36 cellular contexts compared by ENCODE assay signal in genomic region chr5:88507261-88507660, GRCh38.
"Had no signal": no experiment of that assay in that cellular context is flagged by ENCODE, and none has a peak within 500 bp of the region (broad histone marks: within the 10 kb centered on the region; RNA-seq: fewer than 3 reads in every experiment).

No MANE protein-coding gene starts in this region.

- H3K4me3 ChIP-seq: adrenal gland, body of pancreas, breast epithelium had no signal

- H3K4me1 Mint-ChIP-seq: activated T-helper 17 cell treated with anti-CD3 and anti-CD28 coated beads, Interleukin-2, amount 50 U/mL, for 72 hours had no signal

- DNase-seq: activated CD4-positive, alpha-beta memory T cell treated with anti-CD3 and anti-CD28 coated beads, Interleukin-2, amount 10 ng/mL, durations not matched to agents 7 days and 5 days; activated CD4-positive, alpha-beta T cell treated with anti-CD3 and anti-CD28 coated beads for 1 hour; activated CD4-positive, alpha-beta T cell treated with anti-CD3 and anti-CD28 coated beads for 36 hours; activated CD4-positive, alpha-beta T cell treated with anti-CD3 and anti-CD28 coated beads for 48 hours; activated CD4-positive, alpha-beta T cell treated with anti-CD3 and anti-CD28 coated beads, Interleukin-2, amount 10 ng/mL, durations not matched to agents 7 days and 5 days; activated CD4-positive, alpha-beta T cell treated with anti-CD3 and anti-CD28 coated beads, Interleukin-2, amount 50 U/mL, for 48 hours; activated CD4-positive, CD25-positive, alpha-beta regulatory T cell; activated CD8-positive, alpha-beta memory T cell treated with anti-CD3 and anti-CD28 coated beads, Interleukin-2, amount 50 U/mL, for 4 hours; activated effector memory CD4-positive, alpha-beta T cell treated with anti-CD3 and anti-CD28 coated beads, Interleukin-2, amount 50 U/mL, for 16 hours; activated gamma-delta T cell treated with Interleukin-2 at 50 U/mL for 16 hours; activated naive CD4-positive, alpha-beta T cell; activated naive CD4-positive, alpha-beta T cell treated with anti-CD3 and anti-CD28 coated beads for 36 hours; activated naive CD4-positive, alpha-beta T cell treated with anti-CD3 and anti-CD28 coated beads, Interleukin-2, amount 50 U/mL, for 16 hours; activated naive CD8-positive, alpha-beta T cell treated with anti-CD3 and anti-CD28 coated beads for 36 hours; activated T-cell treated with anti-CD3 and anti-CD28 coated beads for 4 hours; activated T-cell treated with anti-CD3 and anti-CD28 coated beads, Interleukin-2, amount 50 U/mL, for 1 hour; activated T-cell treated with anti-CD3 and anti-CD28 coated beads, Interleukin-2, amount 50 U/mL, for 4 hours; activated T-cell treated with anti-CD3 and anti-CD28 coated beads, Interleukin-2, amount 50 U/mL, for 72 hours; adrenal gland; amniotic stem cell; aorta; body of pancreas; brain microvascular endothelial cell; central memory CD4-positive, alpha-beta T cell; T-helper 1 cell; T-helper 2 cell; T-helper 9 cell; WERI-Rb-1 had no signal

- H3K36me3 ChIP-seq: adrenal gland, brain microvascular endothelial cell, breast epithelium, WERI-Rb-1 had no signal

- ATAC-seq: activated CD4-positive, alpha-beta T cell treated with anti-CD3 and anti-CD28 coated beads for 36 hours; activated CD4-positive, CD25-positive, alpha-beta regulatory T cell treated with anti-CD3 and anti-CD28 coated beads, Interleukin-2, amount 50 U/mL, for 24 hours; activated naive CD4-positive, alpha-beta T cell treated with anti-CD3 and anti-CD28 coated beads, Interleukin-2, amount 50 U/mL, for 72 hours; activated T-cell treated with anti-CD3 and anti-CD28 coated beads, Interleukin-2, amount 50 U/mL, for 4 hours; activated T-cell treated with anti-CD3 and anti-CD28 coated beads, Interleukin-2, amount 50 U/mL, for 72 hours; activated T-helper 17 cell treated with anti-CD3 and anti-CD28 coated beads, Interleukin-2, amount 50 U/mL, for 72 hours; body of pancreas; WTC11 had no signal

- H3K27me3 ChIP-seq: adrenal gland, body of pancreas, brain microvascular endothelial cell, breast epithelium had no signal

- H3K9me3 Mint-ChIP-seq: activated CD4-positive, alpha-beta memory T cell treated with anti-CD3 and anti-CD28 coated beads, Interleukin-2, amount 10 ng/mL, durations not matched to agents 7 days and 5 days; activated CD4-positive, alpha-beta T cell treated with anti-CD3 and anti-CD28 coated beads, Interleukin-2, amount 10 ng/mL, durations not matched to agents 7 days and 5 days; activated naive CD4-positive, alpha-beta T cell treated with anti-CD3 and anti-CD28 coated beads for 36 hours; activated naive CD4-positive, alpha-beta T cell treated with anti-CD3 and anti-CD28 coated beads, Interleukin-2, amount 50 U/mL, for 72 hours; activated naive CD8-positive, alpha-beta T cell treated with anti-CD3 and anti-CD28 coated beads for 36 hours; activated T-cell treated with anti-CD3 and anti-CD28 coated beads, Interleukin-2, amount 50 U/mL, for 4 hours; activated T-cell treated with anti-CD3 and anti-CD28 coated beads, Interleukin-2, amount 50 U/mL, for 72 hours; activated T-helper 1 cell treated with anti-CD3 and anti-CD28 coated beads, Interleukin-12 subunit alpha, Interleukin-12 subunit beta, Interleukin-2, Interleukin-4 antibody, amounts not matched to agents 30 ng/mL and 10 ng/mL and 1 ng/mL, durations not matched to agents 14 hours and 24 hours and 36 hours; activated T-helper 17 cell treated with anti-CD3 and anti-CD28 coated beads, Interleukin-2, amount 50 U/mL, for 72 hours; T-helper 1 cell treated with Interleukin-12 subunit alpha and Interleukin-12 subunit beta and Interleukin-4 antibody, amounts not matched to agents 30 μg/mL and 1 μg/mL, for 36 hours; T-helper 2 cell treated with Interferon-gamma antibody and Interleukin-4, amounts not matched to agents 5 μg/mL and 100 μg/mL, for 36 hours; WTC11 had no signal

- H3K4me1 ChIP-seq: adrenal gland, body of pancreas, breast epithelium had no signal

- H3K4me3 Mint-ChIP-seq: activated CD4-positive, alpha-beta memory T cell treated with anti-CD3 and anti-CD28 coated beads, Interleukin-2, amount 10 ng/mL, durations not matched to agents 7 days and 5 days; activated CD4-positive, alpha-beta T cell treated with anti-CD3 and anti-CD28 coated beads for 36 hours; activated CD4-positive, alpha-beta T cell treated with anti-CD3 and anti-CD28 coated beads, Interleukin-2, amount 10 ng/mL, durations not matched to agents 7 days and 5 days; activated naive CD4-positive, alpha-beta T cell treated with anti-CD3 and anti-CD28 coated beads for 36 hours; activated naive CD8-positive, alpha-beta T cell treated with anti-CD3 and anti-CD28 coated beads for 36 hours; activated T-cell treated with anti-CD3 and anti-CD28 coated beads, Interleukin-2, amount 50 U/mL, for 4 hours; activated T-cell treated with anti-CD3 and anti-CD28 coated beads, Interleukin-2, amount 50 U/mL, for 72 hours; activated T-helper 1 cell treated with anti-CD3 and anti-CD28 coated beads, Interleukin-12 subunit alpha, Interleukin-12 subunit beta, Interleukin-2, Interleukin-4 antibody, amounts not matched to agents 30 ng/mL and 10 ng/mL and 1 ng/mL, durations not matched to agents 14 hours and 24 hours and 36 hours; activated T-helper 17 cell treated with anti-CD3 and anti-CD28 coated beads, Interleukin-2, amount 50 U/mL, for 72 hours; T-helper 1 cell treated with Interleukin-12 subunit alpha and Interleukin-12 subunit beta and Interleukin-4 antibody, amounts not matched to agents 30 μg/mL and 1 μg/mL, for 36 hours; T-helper 2 cell treated with Interferon-gamma antibody and Interleukin-4, amounts not matched to agents 5 μg/mL and 100 μg/mL, for 36 hours; WTC11 had no signal

- H3K27ac Mint-ChIP-seq: activated CD4-positive, alpha-beta memory T cell treated with anti-CD3 and anti-CD28 coated beads, Interleukin-2, amount 10 ng/mL, durations not matched to agents 7 days and 5 days; activated CD4-positive, alpha-beta T cell treated with anti-CD3 and anti-CD28 coated beads for 36 hours; activated CD4-positive, alpha-beta T cell treated with anti-CD3 and anti-CD28 coated beads, Interleukin-2, amount 10 ng/mL, durations not matched to agents 7 days and 5 days; activated naive CD4-positive, alpha-beta T cell treated with anti-CD3 and anti-CD28 coated beads for 36 hours; activated naive CD4-positive, alpha-beta T cell treated with anti-CD3 and anti-CD28 coated beads, Interleukin-2, amount 50 U/mL, for 72 hours; activated naive CD8-positive, alpha-beta T cell treated with anti-CD3 and anti-CD28 coated beads for 36 hours; activated T-cell treated with anti-CD3 and anti-CD28 coated beads, Interleukin-2, amount 50 U/mL, for 72 hours; activated T-helper 1 cell treated with anti-CD3 and anti-CD28 coated beads, Interleukin-12 subunit alpha, Interleukin-12 subunit beta, Interleukin-2, Interleukin-4 antibody, amounts not matched to agents 30 ng/mL and 10 ng/mL and 1 ng/mL, durations not matched to agents 14 hours and 24 hours and 36 hours; activated T-helper 17 cell treated with anti-CD3 and anti-CD28 coated beads, Interleukin-2, amount 50 U/mL, for 72 hours; T-helper 1 cell treated with Interleukin-12 subunit alpha and Interleukin-12 subunit beta and Interleukin-4 antibody, amounts not matched to agents 30 μg/mL and 1 μg/mL, for 36 hours; T-helper 2 cell treated with Interferon-gamma antibody and Interleukin-4, amounts not matched to agents 5 μg/mL and 100 μg/mL, for 36 hours; WTC11 had no signal

- H3K27me3 Mint-ChIP-seq: activated naive CD8-positive, alpha-beta T cell treated with anti-CD3 and anti-CD28 coated beads for 36 hours; activated T-helper 17 cell treated with anti-CD3 and anti-CD28 coated beads, Interleukin-2, amount 50 U/mL, for 72 hours had no signal

- H3K27ac ChIP-seq: adrenal gland, body of pancreas, brain microvascular endothelial cell, breast epithelium, WERI-Rb-1 had no signal

- H3K36me3 Mint-ChIP-seq: activated naive CD8-positive, alpha-beta T cell treated with anti-CD3 and anti-CD28 coated beads for 36 hours; WTC11 had no signal

- H3K9me3 ChIP-seq: adrenal gland, body of pancreas, breast epithelium had no signal
